26 cellular contexts compared by ENCODE assay signal in the genomic region with DNA sequence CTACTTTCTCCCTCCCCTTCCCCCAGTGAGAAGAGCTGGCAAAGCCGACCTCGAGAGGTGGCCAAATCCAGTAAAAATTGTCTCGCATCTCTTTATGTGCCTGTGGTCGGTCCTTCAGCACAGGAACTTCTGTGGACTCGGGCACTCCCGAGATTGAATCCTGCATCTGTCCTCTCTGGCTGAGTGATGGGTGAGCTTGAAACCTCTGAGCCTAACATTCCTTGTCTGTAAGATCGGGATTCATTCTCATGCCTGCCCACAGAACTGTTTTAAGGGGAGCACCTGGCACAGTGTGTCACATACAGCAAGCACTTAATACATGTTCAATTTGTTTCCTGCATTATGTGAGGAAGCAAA. TPM values are rescaled to one million over a fixed set of nuclear protein-coding genes. Genes with fewer than 3 reads are reported as not detected.
A peak's percentile ranks its signal among the peaks of the same experiment; 100 is the strongest.
DNase-seq lines count a peak whose midpoint lies in the region; ATAC-seq, FAIRE-seq and TF ChIP-seq lines count a peak whose summit lies in the region.
"Had no signal": no experiment of that assay in that cellular context is flagged by ENCODE, and none has a peak within 500 bp of the region (broad histone marks: within the 10 kb centered on the region; RNA-seq: fewer than 3 reads in every experiment).

No MANE protein-coding gene starts in this region.

- H3K27me3 ChIP-seq in CD8-positive, alpha-beta T cell (ENCODE audit: insufficient read depth, low read length) = no peaks in the 10 kb centered on the region
- H3K27me3 ChIP-seq: neutrophil, Peyer's patch, upper lobe of right lung had no signal

- intact Hi-C loops in activated CD4-positive, alpha-beta T cell treated with anti-CD3 and anti-CD28 coated beads, Interleukin-2, amount 10 ng/mL, durations not matched to agents 24 days and 14 days (cut with micrococcal nuclease) = loop anchor here (1.0 to 5.0 kb wide), 4 partner anchors 20 to 117 kb away; no protein-coding TSS in a partner anchor
- intact Hi-C loops in CD8-positive, alpha-beta T cell (cut with DNase I, micrococcal nuclease) = loop anchor here in 1 of 2 experiments (5.0 kb wide), 1 partner anchor 46 kb away; no protein-coding TSS in a partner anchor

- H3K9me3 ChIP-seq in CD8-positive, alpha-beta T cell (ENCODE audit: low read length) = no peaks in the 10 kb centered on the region
- H3K9me3 ChIP-seq: neutrophil, Peyer's patch, psoas muscle, upper lobe of right lung had no signal

- no peak for ATAC-seq in CD8-positive, alpha-beta T cell
- ATAC-seq in natural killer cell treated with Interleukin-12 subunit alpha and Interleukin-12 subunit beta and Interleukin-15 and Interleukin-18, amount 100 ng/mL, for 72 hours = no peak
- no peak for ATAC-seq in HG02571 (IDR thresholded peaks at IDR 0.05; ENCODE audit: unreplicated experiment)
- ATAC-seq: psoas muscle had no signal

- H3K36me3 ChIP-seq in CD8-positive, alpha-beta T cell (ENCODE audit: insufficient read depth, low read length) = no peaks in the 10 kb centered on the region
- H3K36me3 ChIP-seq: neutrophil, Peyer's patch, upper lobe of right lung had no signal

- H3K4me1 Mint-ChIP-seq in activated CD4-positive, alpha-beta T cell treated with anti-CD3 and anti-CD28 coated beads, Interleukin-2, amount 10 ng/mL, durations not matched to agents 24 days and 14 days = peaks cover 51% of the 10 kb centered on the region
- peaks cover 20% of the 10 kb centered on the region for H3K4me1 Mint-ChIP-seq in CD8-positive, alpha-beta T cell (ENCODE audit: low read depth)
- peaks cover 20% of the 10 kb centered on the region for H3K4me1 Mint-ChIP-seq in activated naive CD8-positive, alpha-beta T cell treated with anti-CD3 and anti-CD28 coated beads for 36 hours
- peaks cover 82 to 89% of the 10 kb centered on the region in 2 donors for H3K4me1 Mint-ChIP-seq in natural killer cell treated with Interleukin-12 subunit alpha and Interleukin-12 subunit beta and Interleukin-15 and Interleukin-18, amount 100 ng/mL, for 72 hours (ENCODE audit: low read depth in 2 of 2)

- TF ChIP-seq CTCF in CD8-positive, alpha-beta T cell (IDR thresholded peaks at IDR 0.05) = no peak

- H3K27ac Mint-ChIP-seq in activated CD4-positive, alpha-beta T cell treated with anti-CD3 and anti-CD28 coated beads, Interleukin-2, amount 10 ng/mL, durations not matched to agents 24 days and 14 days = peak overlapping the region; percentile 98
- H3K27ac Mint-ChIP-seq in CD8-positive, alpha-beta T cell = peak overlapping the region; percentile 89
- H3K27ac Mint-ChIP-seq in activated naive CD8-positive, alpha-beta T cell treated with anti-CD3 and anti-CD28 coated beads for 36 hours = peak overlapping the region; percentile 42
- H3K27ac Mint-ChIP-seq in natural killer cell treated with Interleukin-12 subunit alpha and Interleukin-12 subunit beta and Interleukin-15 and Interleukin-18, amount 100 ng/mL, for 72 hours = peak overlapping the region; percentile 94 to 97

- no peak overlapping the region for H3K4me3 ChIP-seq in CD8-positive, alpha-beta T cell (ENCODE audit: low read depth, low read length)
- H3K4me3 ChIP-seq: GM12878, lung, Peyer's patch, psoas muscle, upper lobe of right lung had no signal

- CTCF ChIA-PET in CD8-positive, alpha-beta T cell (lab: Charles Lee) = interaction anchor here (1.0 to 3.1 kb wide), 4 partner anchors 11 to 26 kb away, joined by 3 to 22 read pairs (median 10); no protein-coding TSS in a partner anchor

- peaks cover 8% of the 10 kb centered on the region for H3K36me3 Mint-ChIP-seq in activated CD4-positive, alpha-beta T cell treated with anti-CD3 and anti-CD28 coated beads, Interleukin-2, amount 10 ng/mL, durations not matched to agents 24 days and 14 days (ENCODE audit: low read depth)
- H3K36me3 Mint-ChIP-seq in CD8-positive, alpha-beta T cell = no peaks in the 10 kb centered on the region
- H3K36me3 Mint-ChIP-seq in activated naive CD8-positive, alpha-beta T cell treated with anti-CD3 and anti-CD28 coated beads for 36 hours = peaks cover 4% of the 10 kb centered on the region
- peaks cover 22% of the 10 kb centered on the region for H3K36me3 Mint-ChIP-seq in natural killer cell treated with Interleukin-12 subunit alpha and Interleukin-12 subunit beta and Interleukin-15 and Interleukin-18, amount 100 ng/mL, for 72 hours

- DNase-seq in activated CD4-positive, alpha-beta T cell treated with anti-CD3 and anti-CD28 coated beads, Interleukin-2, amount 10 ng/mL, durations not matched to agents 24 days and 14 days = no peak
- DNase-seq in activated CD4-positive, alpha-beta T cell treated with anti-CD3 and anti-CD28 coated beads for 1 hour = no peak
- DNase-seq in CD8-positive, alpha-beta T cell = peak in 1 of 7 experiments; percentile 8
- no peak for DNase-seq in activated naive CD8-positive, alpha-beta T cell treated with anti-CD3 and anti-CD28 coated beads for 36 hours
- DNase-seq in natural killer cell treated with Interleukin-12 subunit alpha and Interleukin-12 subunit beta and Interleukin-15 and Interleukin-18, amount 100 ng/mL, for 72 hours (ENCODE audit: low spot score) = no peak
- DNase-seq in iPS-NIHi11 (ENCODE audit: low spot score) (no peak), frontal cortex (ENCODE audit: low spot score in 2 of 2) (no peak)
- DNase-seq: anterior cingulate cortex, glutamatergic neuron, Karpas-422, kidney glomerular epithelial cell, NCI-H1694 treated with DMSO at 0.1 percent for 48 hours, NCI-H526, Peyer's patch, psoas muscle, upper lobe of right lung had no signal

- H3K4me3 Mint-ChIP-seq in activated CD4-positive, alpha-beta T cell treated with anti-CD3 and anti-CD28 coated beads, Interleukin-2, amount 10 ng/mL, durations not matched to agents 24 days and 14 days = no peak overlapping the region
- no peak overlapping the region for H3K4me3 Mint-ChIP-seq in CD8-positive, alpha-beta T cell
- no peak overlapping the region for H3K4me3 Mint-ChIP-seq in activated naive CD8-positive, alpha-beta T cell treated with anti-CD3 and anti-CD28 coated beads for 36 hours
- H3K4me3 Mint-ChIP-seq in natural killer cell treated with Interleukin-12 subunit alpha and Interleukin-12 subunit beta and Interleukin-15 and Interleukin-18, amount 100 ng/mL, for 72 hours = peak overlapping the region; percentile 84
- H3K4me3 Mint-ChIP-seq: activated naive CD4-positive, alpha-beta T cell treated with anti-CD3 and anti-CD28 coated beads, Interleukin-2, amount 10 ng/mL, durations not matched to agents 7 days and 5 days had no signal

- FAIRE-seq in frontal cortex (lab: Jason Lieb, UNC) = no peak
- FAIRE-seq: GM12878, HTR-8/SVneo had no signal

- H3K4me1 ChIP-seq in CD8-positive, alpha-beta T cell (ENCODE audit: insufficient read depth, low read length) = peaks cover 22% of the 10 kb centered on the region
- H3K4me1 ChIP-seq: Peyer's patch, psoas muscle had no signal

- POLR2A ChIA-PET in CD8-positive, alpha-beta T cell (lab: Charles Lee) = interaction anchor here (1.0 kb wide), 1 partner anchor 19 kb away, joined by 3 read pairs; no protein-coding TSS in a partner anchor

- peak overlapping the region; percentile 37 for H3K27ac ChIP-seq in CD8-positive, alpha-beta T cell (ENCODE audit: low read depth, low read length)
- H3K27ac ChIP-seq: neutrophil, Peyer's patch, psoas muscle, upper lobe of right lung had no signal

- H3K9me3 Mint-ChIP-seq in activated CD4-positive, alpha-beta T cell treated with anti-CD3 and anti-CD28 coated beads, Interleukin-2, amount 10 ng/mL, durations not matched to agents 24 days and 14 days = peaks cover 17% of the 10 kb centered on the region
- H3K9me3 Mint-ChIP-seq in CD8-positive, alpha-beta T cell = no peaks in the 10 kb centered on the region
- H3K9me3 Mint-ChIP-seq in activated naive CD8-positive, alpha-beta T cell treated with anti-CD3 and anti-CD28 coated beads for 36 hours = no peaks in the 10 kb centered on the region
- H3K9me3 Mint-ChIP-seq in natural killer cell treated with Interleukin-12 subunit alpha and Interleukin-12 subunit beta and Interleukin-15 and Interleukin-18, amount 100 ng/mL, for 72 hours = peaks cover 4% of the 10 kb centered on the region
- H3K9me3 Mint-ChIP-seq: activated naive CD4-positive, alpha-beta T cell treated with anti-CD3 and anti-CD28 coated beads, Interleukin-2, amount 10 ng/mL, durations not matched to agents 7 days and 5 days had no signal

- H3K27me3 Mint-ChIP-seq in activated CD4-positive, alpha-beta T cell treated with anti-CD3 and anti-CD28 coated beads, Interleukin-2, amount 10 ng/mL, durations not matched to agents 24 days and 14 days = peaks cover 3% of the 10 kb centered on the region
- H3K27me3 Mint-ChIP-seq in CD8-positive, alpha-beta T cell (ENCODE audit: low read depth) = no peaks in the 10 kb centered on the region
- peaks cover 4% of the 10 kb centered on the region for H3K27me3 Mint-ChIP-seq in activated naive CD8-positive, alpha-beta T cell treated with anti-CD3 and anti-CD28 coated beads for 36 hours
- H3K27me3 Mint-ChIP-seq in natural killer cell treated with Interleukin-12 subunit alpha and Interleukin-12 subunit beta and Interleukin-15 and Interleukin-18, amount 100 ng/mL, for 72 hours = no peaks in the 10 kb centered on the region

RNA-seq across cellular contexts. Expression of a gene that starts 11.3 kb away (rescaled TPM):
- total RNA-seq in activated CD4-positive, alpha-beta T cell treated with anti-CD3 and anti-CD28 coated beads, Interleukin-2, amount 10 ng/mL, durations not matched to agents 24 days and 14 days = 0.19 and 0.21 TPM in 2 replicates
- under 1 TPM; 0.42 to 0.49 TPM for total RNA-seq in CD8-positive, alpha-beta T cell
- total RNA-seq in activated naive CD8-positive, alpha-beta T cell treated with anti-CD3 and anti-CD28 coated beads for 36 hours = under 1 TPM; 0.08 to 0.25 TPM
- 10 to 100 TPM in 1 of 2 donors, 1 to 10 TPM in 1; 5.8 to 18.4 TPM for total RNA-seq in natural killer cell treated with Interleukin-12 subunit alpha and Interleukin-12 subunit beta and Interleukin-15 and Interleukin-18, amount 100 ng/mL, for 72 hours
- 7.3 TPM for total RNA-seq in frontal cortex
- total RNA-seq: A172, Daoy, dermis microvascular lymphatic vessel endothelial cell, H4, Peyer's patch had no signal

Comparison
In these comparisons a context has a peak if more than half of its experiments do, and no peak if none do; other contexts are left out.
1. H3K27ac Mint-ChIP-seq: peak in every context shown above with its lines; median percentile 98 in activated CD4-positive, alpha-beta T cell treated with anti-CD3 and anti-CD28 coated beads, Interleukin-2, amount 10 ng/mL, durations not matched to agents 24 days and 14 days; 96 in natural killer cell treated with Interleukin-12 subunit alpha and Interleukin-12 subunit beta and Interleukin-15 and Interleukin-18, amount 100 ng/mL, for 72 hours; 89 in CD8-positive, alpha-beta T cell; 42 in activated naive CD8-positive, alpha-beta T cell treated with anti-CD3 and anti-CD28 coated beads for 36 hours.